13 cellular contexts compared by ENCODE assay signal in the genomic region with DNA sequence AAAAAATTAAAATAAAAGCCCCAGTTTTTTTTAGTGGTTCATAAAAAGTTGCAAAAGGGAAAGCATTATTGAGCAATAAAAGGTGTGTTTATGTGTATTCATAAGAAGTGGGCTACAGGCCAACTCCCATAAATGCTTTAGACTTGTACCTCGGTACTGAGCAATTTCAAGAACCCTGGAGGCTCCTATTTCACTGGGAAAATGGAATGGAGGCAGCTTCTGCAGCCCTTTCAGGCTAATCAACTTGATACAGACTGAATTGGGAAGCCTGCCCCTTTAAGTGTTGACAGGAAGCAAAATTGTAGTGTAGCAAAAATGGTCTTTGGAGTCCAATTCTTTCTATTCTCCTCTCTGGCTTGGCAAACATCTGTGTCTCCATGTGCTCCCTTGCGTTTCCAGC.
DNase-seq lines count a peak whose midpoint lies in the region; ATAC-seq, FAIRE-seq and TF ChIP-seq lines count a peak whose summit lies in the region.
"Had no signal": no experiment of that assay in that cellular context is flagged by ENCODE, and none has a peak within 500 bp of the region (broad histone marks: within the 10 kb centered on the region; RNA-seq: fewer than 3 reads in every experiment).

No MANE protein-coding gene starts in this region.

- FAIRE-seq in endothelial cell of umbilical vein (lab: Jason Lieb, UNC): no peak
- no peak for FAIRE-seq in small intestine (lab: Jason Lieb, UNC)
- FAIRE-seq: TTC549 had no signal

- CTCF ChIA-PET in MCF 10A (lab: Yijun Ruan, JAX) (interaction anchor here (0.6 to 1.4 kb wide), 4 partner anchors 14 to 62 kb away, joined by 3 to 5 read pairs (median 4); no protein-coding TSS in a partner anchor), endothelial cell of umbilical vein (lab: Charles Lee) (interaction anchor here (1.2 kb wide), 1 partner anchor 34 kb away, joined by 3 read pairs; no protein-coding TSS in a partner anchor)

- POLR2A ChIA-PET in MCF 10A (lab: Yijun Ruan, JAX) (interaction anchor here (0.7 to 1.2 kb wide), 4 partner anchors 9 to 687 kb away, joined by 3 to 4 read pairs (median 3); no protein-coding TSS in a partner anchor), endothelial cell of umbilical vein (lab: Charles Lee) (no interaction called here)

- H3K9me3 Mint-ChIP-seq in MCF 10A (ENCODE audit: unreplicated experiment): no peaks in the 10 kb centered on the region
- H3K9me3 Mint-ChIP-seq: activated naive CD8-positive, alpha-beta T cell treated with anti-CD3 and anti-CD28 coated beads for 36 hours had no signal

- dilution Hi-C loops in endothelial cell of umbilical vein (cut with MboI; ENCODE audit: extremely low pct_ligation_motif_present, low sequenced_read_pairs): no loop called here

- no peak overlapping the region for H3K27ac Mint-ChIP-seq in MCF 10A (ENCODE audit: low read depth, unreplicated experiment)
- H3K27ac Mint-ChIP-seq: activated naive CD8-positive, alpha-beta T cell treated with anti-CD3 and anti-CD28 coated beads for 36 hours; H9 had no signal

- H2AFZ ChIP-seq in endothelial cell of umbilical vein (ENCODE audit: low read depth, low read length): peak overlapping the region; percentile 70

- peaks cover 18% of the 10 kb centered on the region for H3K27me3 Mint-ChIP-seq in MCF 10A (ENCODE audit: insufficient read depth, unreplicated experiment)
- H3K27me3 Mint-ChIP-seq: activated naive CD8-positive, alpha-beta T cell treated with anti-CD3 and anti-CD28 coated beads for 36 hours had no signal

- no TSS peak for BruUV-seq in MCF 10A (replicated peaks; lab: Mats Ljungman, UMichigan)
- BruUV-seq in endothelial cell of umbilical vein (replicated peaks; lab: Mats Ljungman, UMichigan): no TSS peak

- H3K4me1 ChIP-seq in breast epithelium: peaks cover 0 to 9% of the 10 kb centered on the region in 2 donors
- H3K4me1 ChIP-seq in endothelial cell of umbilical vein (ENCODE audit: control insufficient read depth, extremely low read depth, insufficient read depth, low read length): peaks cover 26% of the 10 kb centered on the region
- H3K4me1 ChIP-seq in small intestine (ENCODE audit: control insufficient read depth in 2 of 2, insufficient read depth in 1 of 2, low read depth in 1 of 2, low read length in 1 of 2): peaks cover 0 to 2% of the 10 kb centered on the region in 2 donors
- H3K4me1 ChIP-seq: uterus had no signal

- no peak overlapping the region for H3K9ac ChIP-seq in endothelial cell of umbilical vein (replicated peaks; ENCODE audit: extremely low read depth, insufficient read depth, low read length)

- H3K36me3 Mint-ChIP-seq in MCF 10A (ENCODE audit: insufficient read depth, unreplicated experiment): no peaks in the 10 kb centered on the region

- ATAC-seq in left lobe of liver: no peak

- TF ChIP-seq CTCF in MCF 10A (IDR thresholded peaks at IDR 0.05; ENCODE audit: unreplicated experiment) (no peak), breast epithelium (IDR thresholded peaks at IDR 0.05) (no peak), endothelial cell of umbilical vein (IDR thresholded peaks at IDR 0.05; ENCODE audit: extremely low read depth in 1 of 2, insufficient read depth in 1 of 2, low read depth in 1 of 2, low read length in 2 of 2) (no peak)

- H3K4me3 ChIP-seq in breast epithelium (no peak overlapping the region), endothelial cell of umbilical vein (replicated peaks in 1 of 3; ENCODE audit: insufficient read depth in 1 of 3, low read depth in 1 of 3, low read length in 3 of 3) (no peak overlapping the region), small intestine (ENCODE audit: low read depth in 1 of 2, low read length in 2 of 2) (no peak overlapping the region)
- H3K4me3 ChIP-seq: uterus had no signal

- H3K79me2 ChIP-seq in endothelial cell of umbilical vein (ENCODE audit: control insufficient read depth, insufficient read depth, low read length): no peaks in the 10 kb centered on the region

- H3K36me3 ChIP-seq in breast epithelium (no peaks in the 10 kb centered on the region), endothelial cell of umbilical vein (ENCODE audit: control insufficient read depth in 2 of 2, extremely low read depth in 1 of 2, insufficient read depth in 2 of 2, low read length in 2 of 2) (no peaks in the 10 kb centered on the region), small intestine (ENCODE audit: control insufficient read depth in 2 of 2, insufficient read depth in 2 of 2, low read length in 2 of 2) (no peaks in the 10 kb centered on the region)
- H3K36me3 ChIP-seq: uterus had no signal

- H3K27me3 ChIP-seq in breast epithelium (no peaks in the 10 kb centered on the region), endothelial cell of umbilical vein (ENCODE audit: control insufficient read depth in 2 of 2, insufficient read depth in 2 of 2, low read length in 2 of 2) (no peaks in the 10 kb centered on the region), small intestine (ENCODE audit: control insufficient read depth in 2 of 2, insufficient read depth in 2 of 2, low read length in 2 of 2) (no peaks in the 10 kb centered on the region)
- H3K27me3 ChIP-seq: uterus had no signal

- 5 to 26% (median 16%) methylated on average over 2 of the region's 2 CpGs for WGBS in small intestine, 3 donors

- TF ChIP-seq POLR2A in breast epithelium (IDR thresholded peaks at IDR 0.05) (no peak), endothelial cell of umbilical vein (IDR thresholded peaks at IDR 0.05; ENCODE audit: low read depth, low read length) (no peak)

- DNase-seq in MCF 10A (ENCODE audit: unreplicated experiment) (peak; percentile 93), breast epithelium (ENCODE audit: low spot score in 2 of 2) (no peak), NCI-H2171 treated with DMSO at 0.1 percent for 48 hours (lab: John Stamatoyannopoulos, UW) (peak; percentile 83), endothelial cell of umbilical vein (ENCODE audit: low read depth, low spot score) (no peak), small intestine (peak; percentile 81), NCI-H2081 treated with DMSO at 0.1 percent for 48 hours (lab: John Stamatoyannopoulos, UW) (no peak), foreskin melanocyte (no peak), left lobe of liver (ENCODE audit: low spot score) (no peak)
- DNase-seq: activated naive CD8-positive, alpha-beta T cell treated with anti-CD3 and anti-CD28 coated beads for 36 hours; H9; occipital lobe had no signal

- no peaks in the 10 kb centered on the region for H4K20me1 ChIP-seq in endothelial cell of umbilical vein (replicated peaks; ENCODE audit: control insufficient read depth, extremely low read depth, insufficient read depth, low read length)

- H3K4me3 Mint-ChIP-seq in MCF 10A (ENCODE audit: unreplicated experiment): no peak overlapping the region
- H3K4me3 Mint-ChIP-seq: activated naive CD8-positive, alpha-beta T cell treated with anti-CD3 and anti-CD28 coated beads for 36 hours; H9 had no signal

- peak overlapping the region; percentile 45 for H3K4me2 ChIP-seq in endothelial cell of umbilical vein (ENCODE audit: insufficient read depth, low read length)

- no peaks in the 10 kb centered on the region for H3K9me1 ChIP-seq in endothelial cell of umbilical vein (replicated peaks; ENCODE audit: control insufficient read depth, extremely low read depth, insufficient read depth, low read length)

- peaks cover 14% of the 10 kb centered on the region for H3K4me1 Mint-ChIP-seq in MCF 10A (ENCODE audit: insufficient read depth, unreplicated experiment)
- H3K4me1 Mint-ChIP-seq: activated naive CD8-positive, alpha-beta T cell treated with anti-CD3 and anti-CD28 coated beads for 36 hours had no signal

- intact Hi-C loops in MCF 10A (cut with micrococcal nuclease) (no loop called here), breast epithelium (cut with DNase I; ENCODE audit: low total_unique reads) (no loop called here), endothelial cell of umbilical vein (cut with micrococcal nuclease) (loop anchor here (2.0 kb wide), 1 partner anchor 25 kb away; no protein-coding TSS in a partner anchor)

- no peaks in the 10 kb centered on the region for H3K9me3 ChIP-seq in breast epithelium
- no peaks in the 10 kb centered on the region for H3K9me3 ChIP-seq in endothelial cell of umbilical vein (replicated peaks; ENCODE audit: control insufficient read depth, insufficient read depth, low read length)
- no peaks in the 10 kb centered on the region for H3K9me3 ChIP-seq in small intestine (ENCODE audit: control insufficient read depth, low read depth)
- H3K9me3 ChIP-seq: uterus had no signal

- H3K27ac ChIP-seq in breast epithelium: no peak overlapping the region
- H3K27ac ChIP-seq in endothelial cell of umbilical vein (ENCODE audit: insufficient read depth, low read depth, low read length): peak overlapping the region; percentile 19
- H3K27ac ChIP-seq in small intestine (ENCODE audit: low read depth in 1 of 2, low read length in 1 of 2): no peak overlapping the region

TF ChIP-seq in endothelial cell of umbilical vein, 7 proteins besides CTCF, POLR2A, EP300 and RAD21:
- TF ChIP-seq JUN (IDR thresholded peaks at IDR 0.05; ENCODE audit: borderline replicate concordance, insufficient read depth, insufficient read length, low read depth) (no peak), EZH2 (IDR thresholded peaks at IDR 0.05; ENCODE audit: borderline replicate concordance, low read depth, low read length, severe bottlenecking) (no peak), GATA2 (IDR thresholded peaks at IDR 0.05; ENCODE audit: insufficient read depth, insufficient read length, low read depth, low read length) (no peak), POLR2AphosphoS5 (IDR thresholded peaks at IDR 0.05; ENCODE audit: insufficient read depth, low read depth, low read length) (no peak), MYC (IDR thresholded peaks at IDR 0.05; ENCODE audit: low read depth, low read length) (no peak), FOS (IDR thresholded peaks at IDR 0.05; ENCODE audit: borderline replicate concordance, insufficient read depth, low read length) (no peak)
- TF ChIP-seq, protein P1, sequence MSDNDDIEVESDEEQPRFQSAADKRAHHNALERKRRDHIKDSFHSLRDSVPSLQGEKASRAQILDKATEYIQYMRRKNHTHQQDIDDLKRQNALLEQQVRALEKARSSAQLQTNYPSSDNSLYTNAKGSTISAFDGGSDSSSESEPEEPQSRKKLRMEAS (IDR thresholded peaks at IDR 0.05; ENCODE audit: insufficient read depth, insufficient read length): no peak
TF ChIP-seq in endothelial cell of umbilical vein: peak in this region for 0.

Comparison
In these comparisons a context has a peak if more than half of its experiments do, and no peak if none do; other contexts are left out.
1. DNase-seq: peak in MCF 10A (single experiment), NCI-H2171 treated with DMSO at 0.1 percent for 48 hours (single experiment) and small intestine (single experiment); none in breast epithelium (0 of 2), endothelial cell of umbilical vein (single experiment), NCI-H2081 treated with DMSO at 0.1 percent for 48 hours (single experiment), foreskin melanocyte (single experiment) and left lobe of liver (single experiment).